ENCODE assay signal across 35 cellular contexts in the genomic region with DNA sequence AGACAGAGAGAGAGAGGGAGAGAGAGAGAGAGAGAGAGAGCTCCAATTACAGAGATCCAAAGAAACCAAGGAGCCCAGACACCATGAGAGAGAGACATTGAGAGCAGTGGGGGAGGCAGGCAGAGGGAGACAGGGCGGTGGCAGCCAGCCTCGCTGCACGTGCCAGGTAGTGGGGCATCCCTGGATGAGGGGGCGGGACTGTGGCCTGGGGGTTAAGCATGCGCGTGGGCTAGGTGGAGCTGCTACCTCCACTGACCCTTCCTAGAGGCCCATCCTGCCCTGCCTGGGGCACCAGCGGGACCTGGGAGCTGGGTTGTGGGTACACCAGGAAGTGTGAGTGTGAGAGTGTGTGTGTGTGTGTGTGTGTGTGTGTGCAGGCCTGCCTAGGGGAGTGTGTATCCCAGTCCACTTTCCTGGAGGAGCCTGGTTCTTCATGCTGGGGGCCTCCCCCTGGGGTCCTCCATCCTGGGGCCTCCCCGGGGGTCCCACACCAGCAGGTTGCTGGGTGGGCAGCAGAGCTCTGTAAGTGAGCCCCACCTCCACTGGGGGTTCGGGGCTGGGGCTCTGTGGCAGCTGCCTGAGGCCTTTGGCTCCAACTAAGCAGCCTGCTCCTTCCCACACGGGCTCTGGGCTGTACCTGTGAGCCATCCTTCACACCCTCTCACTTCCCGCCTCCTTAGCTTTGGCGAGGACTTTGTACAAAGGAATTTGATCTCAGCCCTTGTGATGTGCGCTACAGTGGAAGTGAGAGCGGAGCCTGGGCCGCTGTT.
DNase-seq lines count a peak whose midpoint lies in the region; ATAC-seq, FAIRE-seq and TF ChIP-seq lines count a peak whose summit lies in the region.
"Had no signal": no experiment of that assay in that cellular context is flagged by ENCODE, and none has a peak within 500 bp of the region (broad histone marks: within the 10 kb centered on the region; RNA-seq: fewer than 3 reads in every experiment).

No MANE protein-coding gene starts in this region.

- H3K27me3 ChIP-seq in H1 (replicated peaks in 1 of 4; ENCODE audit: control insufficient read depth in 3 of 4, extremely low read depth in 1 of 4, insufficient read depth in 3 of 4, low read length in 3 of 4) (no peaks in the 10 kb centered on the region; a peak in 1 of 7 replicates), tibial artery (peaks cover 0 to 66% of the 10 kb centered on the region in 2 donors)
- H3K27me3 ChIP-seq: right atrium auricular region, testis had no signal

- no peak overlapping the region for H3K27ac ChIP-seq in H1 (ENCODE audit: low read depth, low read length)
- no peak overlapping the region for H3K27ac ChIP-seq in tibial artery
- H3K27ac ChIP-seq: 22Rv1, GM23248, parathyroid adenoma, right atrium auricular region, testis had no signal

- TF ChIP-seq CTCF in H1 (IDR thresholded peaks at IDR 0.05; ENCODE audit: control extremely low read depth in 1 of 3, insufficient read depth in 1 of 3, low read depth in 1 of 3, low read length in 3 of 3) = no peak
- no peak for TF ChIP-seq CTCF in tibial artery (IDR thresholded peaks at IDR 0.05)

- no peak overlapping the region for H3K56ac ChIP-seq in H1 (replicated peaks; ENCODE audit: insufficient read length, low read depth, low read length)

- CTCF ChIA-PET in H1 (lab: Charles Lee; ENCODE audit: partially characterized antibody) = interaction anchor here (0.6 to 2.8 kb wide), 12 partner anchors 10 to 1035 kb away, joined by 3 to 12 read pairs (median 4); no protein-coding TSS in a partner anchor

- no peaks in the 10 kb centered on the region for H3K36me3 ChIP-seq in H1 (ENCODE audit: control insufficient read depth in 2 of 4, insufficient read depth in 4 of 4, low read length in 3 of 4)
- H3K36me3 ChIP-seq in tibial artery = no peaks in the 10 kb centered on the region
- H3K36me3 ChIP-seq: right atrium auricular region had no signal

- no peak overlapping the region for H3K18ac ChIP-seq in H1 (ENCODE audit: extremely low read depth, low read length)

- H2BK5ac ChIP-seq in H1 (ENCODE audit: low read depth, low read length) = no peak overlapping the region

- no peaks in the 10 kb centered on the region for H3K23me2 ChIP-seq in H1 (ENCODE audit: low read depth, low read length)

- no peaks in the 10 kb centered on the region for H3K79me1 ChIP-seq in H1 (ENCODE audit: low read depth, low read length)

- H3K9ac ChIP-seq in H1 (replicated peaks in 1 of 4; ENCODE audit: extremely low read depth in 1 of 4, low read depth in 3 of 4, low read length in 3 of 4) = no peak overlapping the region
- H3K9ac ChIP-seq: GM23248, parathyroid adenoma had no signal

- no peak overlapping the region for H2AFZ ChIP-seq in H1 (ENCODE audit: low read length)
- H2AFZ ChIP-seq: GM23248, parathyroid adenoma had no signal

- no peak for TF ChIP-seq POLR2A in H1 (IDR thresholded peaks at IDR 0.05; ENCODE audit: control extremely low read depth in 1 of 2, low read depth in 2 of 2, low read length in 2 of 2)

- H2BK15ac ChIP-seq in H1 (ENCODE audit: low read length) = no peak overlapping the region

- no peak for TF ChIP-seq EP300 in H1 (IDR thresholded peaks at IDR 0.05; ENCODE audit: borderline replicate concordance in 1 of 2, low read depth in 2 of 2, low read length in 2 of 2)

- no peaks in the 10 kb centered on the region for H4K20me1 ChIP-seq in H1 (replicated peaks in 1 of 2; ENCODE audit: control insufficient read depth in 1 of 2, insufficient read depth in 2 of 2, low read length in 2 of 2)

- H3K4me1 ChIP-seq in H1 (replicated peaks in 1 of 4; ENCODE audit: control insufficient read depth in 3 of 4, insufficient read depth in 4 of 4, low read length in 3 of 4) = peaks cover 0 to 3% (median 0%) of the 10 kb centered on the region in 4 experiments; a peak in 3 of 7 replicates
- H3K4me1 ChIP-seq in tibial artery = no peaks in the 10 kb centered on the region
- H3K4me1 ChIP-seq: testis had no signal

- no peak overlapping the region for H2AK5ac ChIP-seq in H1 (ENCODE audit: low read depth, low read length)

- H3K9me3 ChIP-seq in H1 (ENCODE audit: insufficient read depth in 2 of 2, low read depth in 1 of 2, low read length in 1 of 2) (peaks cover 3 to 14% of the 10 kb centered on the region in 2 experiments; a peak in 3 of 4 replicates), tibial artery (peaks cover 0 to 28% (median 25%) of the 10 kb centered on the region in 3 donors)
- H3K9me3 ChIP-seq: testis had no signal

- no peak overlapping the region for H4K5ac ChIP-seq in H1 (ENCODE audit: insufficient read length, low read depth, low read length)

- H3K23ac ChIP-seq in H1 (ENCODE audit: insufficient read length) = no peak overlapping the region

- H3K79me2 ChIP-seq in H1 (ENCODE audit: control insufficient read depth in 1 of 2, insufficient read depth in 2 of 2, low read length in 2 of 2) = no peaks in the 10 kb centered on the region
- H3K79me2 ChIP-seq: parathyroid adenoma had no signal

- intact Hi-C loops in tibial artery (cut with DNase I; ENCODE audit: low total_unique reads) = no loop called here

- no peak overlapping the region for H3K14ac ChIP-seq in H1 (ENCODE audit: insufficient read length)

- no peak overlapping the region for H2BK12ac ChIP-seq in H1 (ENCODE audit: low read depth, low read length)

- no peak overlapping the region for H3K4me2 ChIP-seq in H1 (ENCODE audit: insufficient read depth in 1 of 2, low read depth in 2 of 2, low read length in 2 of 2)

- H2BK20ac ChIP-seq in H1 (ENCODE audit: low read length) = no peak overlapping the region

- no peak for FAIRE-seq in H1 (lab: Jason Lieb, UNC)
- FAIRE-seq: endometrium, frontal cortex, GM12892 had no signal

- peak; percentile 34 for DNase-seq in activated effector memory CD4-positive, alpha-beta T cell treated with anti-CD3 and anti-CD28 coated beads, Interleukin-2, amount 50 U/mL, for 16 hours
- no peak for DNase-seq in activated effector memory CD4-positive, alpha-beta T cell treated with Interleukin-2 at 50 U/mL for 16 hours
- DNase-seq in H1 (ENCODE audit: low read depth in 1 of 2, low spot score in 2 of 2) = no peak
- peak; percentile 55 for DNase-seq in mesenteric fat pad (ENCODE audit: low spot score)
- peak; percentile 15 to 39 for DNase-seq in tibial artery
- no peak for DNase-seq in 8988T
- DNase-seq: activated CD8-positive, alpha-beta memory T cell treated with anti-CD3 and anti-CD28 coated beads, Interleukin-2, amount 10 ng/mL, durations not matched to agents 7 days and 5 days; activated naive CD4-positive, alpha-beta T cell treated with anti-CD3 and anti-CD28 coated beads, Interleukin-2, amount 10 ng/mL, durations not matched to agents 7 days and 5 days; anterior cingulate cortex; CD4-positive, alpha-beta memory T cell; DMS 273 treated with DMSO at 0.1 percent for 48 hours; EL; GM23248; NCI-H1092; NCI-H187; NCI-H2171 treated with DMSO at 0.1 percent for 48 hours; NCI-H524 treated with DMSO at 0.1 percent for 48 hours; NK-92 treated with Interleukin-12 subunit alpha and Interleukin-12 subunit beta, amount 100 ng/mL, for 24 hours; PC-3; SHP77 treated with DMSO at 0.1 percent for 48 hours; stimulated activated CD4-positive, alpha-beta T cell treated with anti-CD3 and anti-CD28 coated beads, Interleukin-12 subunit alpha, Interleukin-12 subunit beta, amount 100 ng/mL, for 4 hours; stimulated activated CD4-positive, alpha-beta T cell treated with anti-CD3 and anti-CD28 coated beads, Interleukin-4, amount 100 ng/mL, for 24 hours; stimulated activated naive B cell treated with anti-CD40 and anti-IgM and Interleukin-4, amounts not matched to agents 10 μg/mL and 1 μg/mL and 100 μg/mL, for 72 hours; T1000; testis had no signal

- no peak for TF ChIP-seq RAD21 in H1 (IDR thresholded peaks at IDR 0.05 in 1 of 2, conservative IDR thresholded peaks at IDR 0.05 in 1 of 2; ENCODE audit: low read depth in 2 of 2, low read length in 2 of 2)

- POLR2A ChIA-PET in H1 (lab: Charles Lee; ENCODE audit: partially characterized antibody) = interaction anchor here (0.6 to 0.7 kb wide), 2 partner anchors 18 to 652 kb away, joined by 3 to 5 read pairs; no protein-coding TSS in a partner anchor

- no peak overlapping the region for H2BK120ac ChIP-seq in H1 (replicated peaks; ENCODE audit: low read depth, low read length)

- H4K8ac ChIP-seq in H1 (ENCODE audit: extremely low read depth, insufficient read depth, low read length) = no peak overlapping the region

- ATAC-seq in HG03135 (IDR thresholded peaks at IDR 0.05; ENCODE audit: unreplicated experiment) (no peak), HG02852 (IDR thresholded peaks at IDR 0.05; ENCODE audit: unreplicated experiment) (no peak)
- ATAC-seq: activated CD8-positive, alpha-beta memory T cell treated with anti-CD3 and anti-CD28 coated beads, Interleukin-2, amount 10 ng/mL, durations not matched to agents 7 days and 5 days; left lobe of liver; PC-3; stimulated activated naive B cell treated with anti-CD40 and anti-IgM and Interleukin-4, amounts not matched to agents 10 μg/mL and 1 μg/mL and 100 μg/mL, for 72 hours; WTC11 had no signal

- no peak overlapping the region for H3K4ac ChIP-seq in H1 (replicated peaks; ENCODE audit: insufficient read length, low read depth, low read length)

- no peak overlapping the region for H4K91ac ChIP-seq in H1 (replicated peaks; ENCODE audit: insufficient read length, low read length)

- H3K4me3 ChIP-seq in H1 (ENCODE audit: extremely low read depth in 1 of 4, insufficient read depth in 2 of 4, low read depth in 3 of 4, low read length in 4 of 4) = no peak overlapping the region
- no peak overlapping the region for H3K4me3 ChIP-seq in tibial artery
- H3K4me3 ChIP-seq: GM23248, right atrium auricular region, testis had no signal

- WGBS in H1 (ENCODE audit: extremely low coverage in 1 of 2, insufficient coverage in 1 of 2, insufficient read length in 1 of 2, insufficient replicate concordance in 2 of 2, low coverage in 1 of 2, low lambda C conversion rate in 2 of 2, missing lambda C conversion rate in 1 of 2), 2 experiments = 86% methylated on average over 15 of the region's 15 CpGs; no CpG with 5 or more reads in 1 of the 2 experiments

TF ChIP-seq in H1, 55 proteins besides CTCF, POLR2A, EP300 and RAD21 (continues in another document):
- TF ChIP-seq EGR1 (IDR thresholded peaks at IDR 0.05; ENCODE audit: borderline replicate concordance, low read depth, low read length) (no peak), YY1 (IDR thresholded peaks at IDR 0.05; ENCODE audit: low read depth, low read length) (no peak), BCL11A (IDR thresholded peaks at IDR 0.05; ENCODE audit: low read depth in 2 of 2, low read length in 2 of 2) (no peak)
- TF ChIP-seq, protein P1, sequence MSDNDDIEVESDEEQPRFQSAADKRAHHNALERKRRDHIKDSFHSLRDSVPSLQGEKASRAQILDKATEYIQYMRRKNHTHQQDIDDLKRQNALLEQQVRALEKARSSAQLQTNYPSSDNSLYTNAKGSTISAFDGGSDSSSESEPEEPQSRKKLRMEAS (IDR thresholded peaks at IDR 0.05) = peak; percentile 61; the same call in 1 of the 2 replicates
- TF ChIP-seq, protein P2, sequence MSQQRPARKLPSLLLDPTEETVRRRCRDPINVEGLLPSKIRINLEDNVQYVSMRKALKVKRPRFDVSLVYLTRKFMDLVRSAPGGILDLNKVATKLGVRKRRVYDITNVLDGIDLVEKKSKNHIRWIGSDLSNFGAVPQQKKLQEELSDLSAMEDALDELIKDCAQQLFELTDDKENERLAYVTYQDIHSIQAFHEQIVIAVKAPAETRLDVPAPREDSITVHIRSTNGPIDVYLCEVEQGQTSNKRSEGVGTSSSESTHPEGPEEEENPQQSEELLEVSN (IDR thresholded peaks at IDR 0.05) = peak; percentile 89

Comparison
In these comparisons a context has a peak if more than half of its experiments do, and no peak if none do; other contexts are left out.
1. DNase-seq: peak in activated effector memory CD4-positive, alpha-beta T cell treated with anti-CD3 and anti-CD28 coated beads, Interleukin-2, amount 50 U/mL, for 16 hours (single experiment), mesenteric fat pad (single experiment) and tibial artery (2 of 2); none in activated effector memory CD4-positive, alpha-beta T cell treated with Interleukin-2 at 50 U/mL for 16 hours (single experiment), H1 (0 of 2) and 8988T (single experiment).